ENCODE assay signal across 11 cellular contexts in genomic region chr13:45242070-45242469, GRCh38. TPM values are rescaled to one million over a fixed set of nuclear protein-coding genes. Genes with fewer than 3 reads are reported as not detected.
DNase-seq lines count a peak whose midpoint lies in the region; TF ChIP-seq lines count a peak whose summit lies in the region.
"Had no signal": no experiment of that assay in that cellular context is flagged by ENCODE, and none has a peak within 500 bp of the region (broad histone marks: within the 10 kb centered on the region; RNA-seq: fewer than 3 reads in every experiment).

No MANE protein-coding gene starts in this region.

- H2AFZ ChIP-seq in OCI-LY1 (ENCODE audit: low read length) (no peak overlapping the region), osteoblast (ENCODE audit: low read length) (no peak overlapping the region)

- H3K27ac ChIP-seq in OCI-LY1 (ENCODE audit: low read depth, low read length, poor library complexity, severe bottlenecking): peak overlapping the region; percentile 11
- H3K27ac ChIP-seq in osteoblast (ENCODE audit: low read depth, low read length): no peak overlapping the region
- H3K27ac ChIP-seq in mesendoderm (ENCODE audit: low read depth, low read length): no peak overlapping the region

- no peaks in the 10 kb centered on the region for H3K79me2 ChIP-seq in OCI-LY1 (ENCODE audit: insufficient read depth, low read length)
- peaks cover 21% of the 10 kb centered on the region for H3K79me2 ChIP-seq in osteoblast (ENCODE audit: insufficient read depth, low read length)
- H3K79me2 ChIP-seq in mesendoderm (ENCODE audit: control insufficient read depth, insufficient read depth, low read length): no peaks in the 10 kb centered on the region

- H2BK15ac ChIP-seq in mesendoderm (replicated peaks; ENCODE audit: low read depth): no peak overlapping the region

- peaks cover 3% of the 10 kb centered on the region for H3K79me1 ChIP-seq in mesendoderm (ENCODE audit: low read length)

- no peaks in the 10 kb centered on the region for H3K27me3 ChIP-seq in OCI-LY1 (ENCODE audit: insufficient read depth, low read length)
- H3K27me3 ChIP-seq in osteoblast (ENCODE audit: insufficient read depth, low read length): no peaks in the 10 kb centered on the region
- no peaks in the 10 kb centered on the region for H3K27me3 ChIP-seq in mesendoderm (ENCODE audit: insufficient read depth, low read length, poor library complexity)

- no peaks in the 10 kb centered on the region for H3K9me2 ChIP-seq in OCI-LY1 (ENCODE audit: low read depth, low read length)

- no peaks in the 10 kb centered on the region for H3K36me3 ChIP-seq in OCI-LY1 (ENCODE audit: insufficient read depth, low read length)
- H3K36me3 ChIP-seq in osteoblast (ENCODE audit: insufficient read depth, low read length): no peaks in the 10 kb centered on the region
- H3K36me3 ChIP-seq in mesendoderm (ENCODE audit: control insufficient read depth, insufficient read depth, low read length): no peaks in the 10 kb centered on the region

- H3K18ac ChIP-seq in mesendoderm (ENCODE audit: low read length): no peak overlapping the region

- H3K4ac ChIP-seq in mesendoderm (ENCODE audit: low read depth, low read length): no peak overlapping the region

- H3K4me3 ChIP-seq in OCI-LY1 (ENCODE audit: low read depth, low read length, poor library complexity, severe bottlenecking) (no peak overlapping the region), osteoblast (ENCODE audit: insufficient read depth, low read length) (no peak overlapping the region), mesendoderm (ENCODE audit: low read length) (no peak overlapping the region)

- H2BK5ac ChIP-seq in mesendoderm (ENCODE audit: low read length): no peak overlapping the region

- H3K9me3 ChIP-seq in OCI-LY1 (ENCODE audit: low read length): no peaks in the 10 kb centered on the region
- H3K9me3 ChIP-seq in osteoblast (ENCODE audit: low read depth, low read length): no peaks in the 10 kb centered on the region

- no peak overlapping the region for H2AK5ac ChIP-seq in mesendoderm (ENCODE audit: low read length)

- no CpG with 5 or more reads among the region's 3 CpGs for WGBS in mesendoderm (ENCODE audit: extremely low coverage, insufficient coverage, low lambda C conversion rate)

- no peak overlapping the region for H3K56ac ChIP-seq in mesendoderm (ENCODE audit: low read length)

- no peak overlapping the region for H2BK120ac ChIP-seq in mesendoderm (ENCODE audit: low read depth, low read length)

- no peaks in the 10 kb centered on the region for H3F3A ChIP-seq in OCI-LY1 (ENCODE audit: insufficient read depth, low read length)

- no peak overlapping the region for H3K23ac ChIP-seq in mesendoderm (ENCODE audit: low read length)

- DNase-seq in GDM1 (lab: John Stamatoyannopoulos, UW): peak; percentile 17
- DNase-seq in fibroblast of gingiva (ENCODE audit: low read depth): peak; percentile 45
- DNase-seq in osteoblast (ENCODE audit: insufficient read length, low spot score, missing footprints): no peak
- no peak for DNase-seq in activated CD4-positive, alpha-beta T cell treated with anti-CD3 and anti-CD28 coated beads, Interleukin-2, amount 50 U/mL, for 48 hours
- no peak for DNase-seq in superior temporal gyrus (ENCODE audit: extremely low spot score)
- no peak for DNase-seq in 8988T
- DNase-seq in mesendoderm: no peak
- DNase-seq: activated naive CD8-positive, alpha-beta T cell treated with anti-CD3 and anti-CD28 coated beads, Interleukin-2, amount 10 ng/mL, durations not matched to agents 7 days and 5 days; NCI-H146; T-helper 2 cell had no signal

- H3K4me2 ChIP-seq in OCI-LY1 (ENCODE audit: low read length) (peak overlapping the region; percentile 3; the same call in 1 of the 2 replicates), osteoblast (ENCODE audit: insufficient read depth, low read length) (peak overlapping the region; percentile 25), mesendoderm (ENCODE audit: low read length) (no peak overlapping the region)

- no peak overlapping the region for H4K5ac ChIP-seq in mesendoderm (ENCODE audit: low read length)

- no peak overlapping the region for H4K8ac ChIP-seq in mesendoderm (ENCODE audit: low read depth, low read length)

- H3K9ac ChIP-seq in OCI-LY1 (ENCODE audit: low read length) (no peak overlapping the region; the same call in 1 of the 2 replicates), mesendoderm (ENCODE audit: low read length) (no peak overlapping the region)

- no peak for TF ChIP-seq CTCF in OCI-LY1 (IDR thresholded peaks at IDR 0.05; ENCODE audit: low read length)
- no peak for TF ChIP-seq CTCF in osteoblast (IDR thresholded peaks at IDR 0.05; ENCODE audit: extremely low read depth, low read depth, low read length)

- H4K20me1 ChIP-seq in OCI-LY1 (ENCODE audit: insufficient read depth, low read length): no peaks in the 10 kb centered on the region
- H4K20me1 ChIP-seq in osteoblast (ENCODE audit: insufficient read depth, low read length): no peaks in the 10 kb centered on the region

- H3K4me1 ChIP-seq in OCI-LY1 (ENCODE audit: insufficient read depth, low read length, severe bottlenecking): peaks cover 16% of the 10 kb centered on the region
- H3K4me1 ChIP-seq in osteoblast (ENCODE audit: insufficient read depth, low read length): peaks cover 24% of the 10 kb centered on the region
- H3K4me1 ChIP-seq in mesendoderm (ENCODE audit: control insufficient read depth, low read depth, low read length): no peaks in the 10 kb centered on the region

RNA-seq across cellular contexts. Expression of gene KCTD4, which starts 41.2 kb away (rescaled TPM):
- total RNA-seq in osteoblast: under 0.01 TPM in 2 replicates
- 0.03 TPM for polyA plus RNA-seq in mesendoderm (2013, experiment 1 of 2)
- polyA plus RNA-seq in mesendoderm (2013, experiment 2 of 2): 0.04 TPM
- total RNA-seq: activated naive CD8-positive, alpha-beta T cell treated with anti-CD3 and anti-CD28 coated beads, Interleukin-2, amount 10 ng/mL, durations not matched to agents 7 days and 5 days had no signal

Comparison
In these comparisons a context has a peak if more than half of its experiments do, and no peak if none do; other contexts are left out.
1. DNase-seq: peak in GDM1 (single experiment) and fibroblast of gingiva (single experiment); none in osteoblast (single experiment), activated CD4-positive, alpha-beta T cell treated with anti-CD3 and anti-CD28 coated beads, Interleukin-2, amount 50 U/mL, for 48 hours (0 of 2), superior temporal gyrus (single experiment), 8988T (single experiment) and mesendoderm (single experiment).